In genomic region chr12:45273717-45274271, GRCh38 we compare ENCODE assay signal across 9 cellular contexts.
DNase-seq lines count a peak whose midpoint lies in the region; ATAC-seq, FAIRE-seq and TF ChIP-seq lines count a peak whose summit lies in the region.
"Had no signal": no experiment of that assay in that cellular context is flagged by ENCODE, and none has a peak within 500 bp of the region (broad histone marks: within the 10 kb centered on the region; RNA-seq: fewer than 3 reads in every experiment).

No MANE protein-coding gene starts in this region.

- no peak overlapping the region for H3K4me3 ChIP-seq in AG10803 (ENCODE audit: low read length)

- DNase-seq in AG10803 (ENCODE audit: low read depth), result peak; percentile 94
- DNase-seq in RCC 7860 (ENCODE audit: low spot score), result peak; percentile 96
- DNase-seq in fibroblast of gingiva (ENCODE audit: low read depth), result peak; percentile 69
- peak; percentile 96 for DNase-seq in non-pigmented ciliary epithelial cell (ENCODE audit: low read depth)
- DNase-seq in activated CD4-positive, alpha-beta T cell treated with anti-CD3 and anti-CD28 coated beads for 48 hours, result no peak
- no peak for DNase-seq in NCI-H82 treated with DMSO at 0.1 percent for 48 hours (lab: John Stamatoyannopoulos, UW; ENCODE audit: unreplicated experiment)
- DNase-seq: CD4-positive, alpha-beta T cell had no signal

- FAIRE-seq in RCC 7860 (lab: Jason Lieb, UNC), result peak; percentile 93

- ATAC-seq in HG03469 (IDR thresholded peaks at IDR 0.05; ENCODE audit: unreplicated experiment), result no peak
- ATAC-seq in HG03025 (IDR thresholded peaks at IDR 0.05; ENCODE audit: low FRiP score, unreplicated experiment), result no peak

- TF ChIP-seq CTCF in AG10803 (conservative IDR thresholded peaks at IDR 0.05; ENCODE audit: low read length), result no peak

Comparison
In these comparisons a context has a peak if more than half of its experiments do, and no peak if none do; other contexts are left out.
1. DNase-seq: peak in AG10803 (single experiment), RCC 7860 (single experiment), fibroblast of gingiva (single experiment) and non-pigmented ciliary epithelial cell (single experiment); none in activated CD4-positive, alpha-beta T cell treated with anti-CD3 and anti-CD28 coated beads for 48 hours (single experiment) and NCI-H82 treated with DMSO at 0.1 percent for 48 hours (single experiment).